1 cellular context compared by ENCODE assay signal in genomic region chr6:73696990-73697651, GRCh38.
TF ChIP-seq lines count a peak whose summit lies in the region.

No MANE protein-coding gene starts in this region.

TF ChIP-seq in HEK293, 187 proteins besides CTCF, POLR2A, EP300 and RAD21 (continued from another document):
- TF ChIP-seq, protein P1, sequence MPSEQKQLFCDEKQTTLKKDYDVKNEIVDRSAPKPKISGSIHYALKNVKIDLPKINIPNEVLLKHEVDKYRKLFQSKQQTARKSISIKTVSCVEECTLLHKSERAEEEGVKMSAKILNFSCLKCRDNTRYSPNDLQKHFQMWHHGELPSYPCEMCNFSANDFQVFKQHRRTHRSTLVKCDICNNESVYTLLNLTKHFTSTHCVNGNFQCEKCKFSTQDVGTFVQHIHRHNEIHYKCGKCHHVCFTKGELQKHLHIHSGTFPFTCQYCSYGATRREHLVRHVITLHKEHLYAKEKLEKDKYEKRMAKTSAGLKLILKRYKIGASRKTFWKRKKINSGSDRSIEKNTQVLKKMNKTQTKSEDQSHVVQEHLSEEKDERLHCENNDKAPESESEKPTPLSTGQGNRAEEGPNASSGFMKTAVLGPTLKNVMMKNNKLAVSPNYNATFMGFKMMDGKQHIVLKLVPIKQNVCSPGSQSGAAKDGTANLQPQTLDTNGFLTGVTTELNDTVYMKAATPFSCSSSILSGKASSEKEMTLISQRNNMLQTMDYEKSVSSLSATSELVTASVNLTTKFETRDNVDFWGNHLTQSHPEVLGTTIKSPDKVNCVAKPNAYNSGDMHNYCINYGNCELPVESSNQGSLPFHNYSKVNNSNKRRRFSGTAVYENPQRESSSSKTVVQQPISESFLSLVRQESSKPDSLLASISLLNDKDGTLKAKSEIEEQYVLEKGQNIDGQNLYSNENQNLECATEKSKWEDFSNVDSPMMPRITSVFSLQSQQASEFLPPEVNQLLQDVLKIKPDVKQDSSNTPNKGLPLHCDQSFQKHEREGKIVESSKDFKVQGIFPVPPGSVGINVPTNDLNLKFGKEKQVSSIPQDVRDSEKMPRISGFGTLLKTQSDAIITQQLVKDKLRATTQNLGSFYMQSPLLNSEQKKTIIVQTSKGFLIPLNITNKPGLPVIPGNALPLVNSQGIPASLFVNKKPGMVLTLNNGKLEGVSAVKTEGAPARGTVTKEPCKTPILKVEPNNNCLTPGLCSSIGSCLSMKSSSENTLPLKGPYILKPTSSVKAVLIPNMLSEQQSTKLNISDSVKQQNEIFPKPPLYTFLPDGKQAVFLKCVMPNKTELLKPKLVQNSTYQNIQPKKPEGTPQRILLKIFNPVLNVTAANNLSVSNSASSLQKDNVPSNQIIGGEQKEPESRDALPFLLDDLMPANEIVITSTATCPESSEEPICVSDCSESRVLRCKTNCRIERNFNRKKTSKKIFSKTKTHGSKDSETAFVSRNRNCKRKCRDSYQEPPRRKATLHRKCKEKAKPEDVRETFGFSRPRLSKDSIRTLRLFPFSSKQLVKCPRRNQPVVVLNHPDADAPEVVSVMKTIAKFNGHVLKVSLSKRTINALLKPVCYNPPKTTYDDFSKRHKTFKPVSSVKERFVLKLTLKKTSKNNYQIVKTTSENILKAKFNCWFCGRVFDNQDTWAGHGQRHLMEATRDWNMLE (tag by site-specific recombination; conservative IDR thresholded peaks at IDR 0.05; ENCODE audit: low read depth) = no peak
- no peak for TF ChIP-seq ZNF837 (tag by site-specific recombination; IDR thresholded peaks at IDR 0.05)
